1 cellular context compared by ENCODE assay signal in genomic region chr5:1523793-1524480, GRCh38.
TF ChIP-seq lines count a peak whose summit lies in the region.

Gene LPCAT1, minus strand, starts transcription at chr5:1523960. Its CDS starts 116 bp downstream, at chr5:1523844.

TF ChIP-seq in K562, 482 proteins besides CTCF, POLR2A, EP300 and RAD21 (continued from another document and continues in another):
- TF ChIP-seq, protein P1, sequence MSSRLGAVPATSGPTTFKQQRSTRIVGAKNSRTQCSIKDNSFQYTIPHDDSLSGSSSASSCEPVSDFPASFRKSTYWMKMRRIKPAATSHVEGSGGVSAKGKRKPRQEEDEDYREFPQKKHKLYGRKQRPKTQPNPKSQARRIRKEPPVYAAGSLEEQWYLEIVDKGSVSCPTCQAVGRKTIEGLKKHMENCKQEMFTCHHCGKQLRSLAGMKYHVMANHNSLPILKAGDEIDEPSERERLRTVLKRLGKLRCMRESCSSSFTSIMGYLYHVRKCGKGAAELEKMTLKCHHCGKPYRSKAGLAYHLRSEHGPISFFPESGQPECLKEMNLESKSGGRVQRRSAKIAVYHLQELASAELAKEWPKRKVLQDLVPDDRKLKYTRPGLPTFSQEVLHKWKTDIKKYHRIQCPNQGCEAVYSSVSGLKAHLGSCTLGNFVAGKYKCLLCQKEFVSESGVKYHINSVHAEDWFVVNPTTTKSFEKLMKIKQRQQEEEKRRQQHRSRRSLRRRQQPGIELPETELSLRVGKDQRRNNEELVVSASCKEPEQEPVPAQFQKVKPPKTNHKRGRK (tag; IDR thresholded peaks at IDR 0.05), result no peak
- peak; percentile 84 for TF ChIP-seq POLR2G (IDR thresholded peaks at IDR 0.05; ENCODE audit: low read depth, low read length)
- TF ChIP-seq ZC3H4 (CRISPR knock-in tag; IDR thresholded peaks at IDR 0.05; ENCODE audit: borderline replicate concordance), result 0 out of 2 replicates have a peak, but pooled peaks have one; percentile 14
- TF ChIP-seq SRSF1 (IDR thresholded peaks at IDR 0.05; ENCODE audit: low read depth, low read length), result no peak
- TF ChIP-seq ZNF324 (CRISPR knock-in tag; IDR thresholded peaks at IDR 0.05), result no peak
- TF ChIP-seq ATF4 (CRISPR knock-in tag; IDR thresholded peaks at IDR 0.05), result no peak
- no peak for TF ChIP-seq GTF2A2 (tag; IDR thresholded peaks at IDR 0.05)
- TF ChIP-seq GABPA (tag; conservative IDR thresholded peaks at IDR 0.05; ENCODE audit: low read depth), result peak; percentile 70
- peak; percentile 83 for TF ChIP-seq MYC (IDR thresholded peaks at IDR 0.05; ENCODE audit: low read depth, low read length)
- no peak for TF ChIP-seq MYC (CRISPR knock-in tag; IDR thresholded peaks at IDR 0.05; ENCODE audit: borderline replicate concordance, low read depth)
- TF ChIP-seq ZNF175 (CRISPR knock-in tag; IDR thresholded peaks at IDR 0.05; ENCODE audit: low read depth), result no peak
- no peak for TF ChIP-seq HDAC8 (tag; IDR thresholded peaks at IDR 0.05)
- TF ChIP-seq, protein P2, sequence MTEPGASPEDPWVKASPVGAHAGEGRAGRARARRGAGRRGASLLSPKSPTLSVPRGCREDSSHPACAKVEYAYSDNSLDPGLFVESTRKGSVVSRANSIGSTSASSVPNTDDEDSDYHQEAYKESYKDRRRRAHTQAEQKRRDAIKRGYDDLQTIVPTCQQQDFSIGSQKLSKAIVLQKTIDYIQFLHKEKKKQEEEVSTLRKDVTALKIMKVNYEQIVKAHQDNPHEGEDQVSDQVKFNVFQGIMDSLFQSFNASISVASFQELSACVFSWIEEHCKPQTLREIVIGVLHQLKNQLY (CRISPR knock-in tag; conservative IDR thresholded peaks at IDR 0.05), result no peak
- peak; percentile 65 for TF ChIP-seq GABPB1 (CRISPR knock-in tag; IDR thresholded peaks at IDR 0.05)
- TF ChIP-seq GATA2 (CRISPR knock-in tag; IDR thresholded peaks at IDR 0.05), result no peak
- TF ChIP-seq, protein P3, sequence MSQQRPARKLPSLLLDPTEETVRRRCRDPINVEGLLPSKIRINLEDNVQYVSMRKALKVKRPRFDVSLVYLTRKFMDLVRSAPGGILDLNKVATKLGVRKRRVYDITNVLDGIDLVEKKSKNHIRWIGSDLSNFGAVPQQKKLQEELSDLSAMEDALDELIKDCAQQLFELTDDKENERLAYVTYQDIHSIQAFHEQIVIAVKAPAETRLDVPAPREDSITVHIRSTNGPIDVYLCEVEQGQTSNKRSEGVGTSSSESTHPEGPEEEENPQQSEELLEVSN (IDR thresholded peaks at IDR 0.05; ENCODE audit: borderline replicate concordance in 1 of 2, extremely low read depth in 1 of 2, insufficient read depth in 1 of 2, insufficient read length in 1 of 2, low read depth in 1 of 2, low read length in 1 of 2, poor library complexity in 1 of 2, severe bottlenecking in 1 of 2), result peak; percentile 91 to 96
- no peak for TF ChIP-seq HES1 (IDR thresholded peaks at IDR 0.05; ENCODE audit: low read depth)
- TF ChIP-seq NFATC3 (IDR thresholded peaks at IDR 0.05), result no peak
- no peak for TF ChIP-seq FOS (IDR thresholded peaks at IDR 0.05; ENCODE audit: extremely low read depth, insufficient read length)
- TF ChIP-seq, protein P4, sequence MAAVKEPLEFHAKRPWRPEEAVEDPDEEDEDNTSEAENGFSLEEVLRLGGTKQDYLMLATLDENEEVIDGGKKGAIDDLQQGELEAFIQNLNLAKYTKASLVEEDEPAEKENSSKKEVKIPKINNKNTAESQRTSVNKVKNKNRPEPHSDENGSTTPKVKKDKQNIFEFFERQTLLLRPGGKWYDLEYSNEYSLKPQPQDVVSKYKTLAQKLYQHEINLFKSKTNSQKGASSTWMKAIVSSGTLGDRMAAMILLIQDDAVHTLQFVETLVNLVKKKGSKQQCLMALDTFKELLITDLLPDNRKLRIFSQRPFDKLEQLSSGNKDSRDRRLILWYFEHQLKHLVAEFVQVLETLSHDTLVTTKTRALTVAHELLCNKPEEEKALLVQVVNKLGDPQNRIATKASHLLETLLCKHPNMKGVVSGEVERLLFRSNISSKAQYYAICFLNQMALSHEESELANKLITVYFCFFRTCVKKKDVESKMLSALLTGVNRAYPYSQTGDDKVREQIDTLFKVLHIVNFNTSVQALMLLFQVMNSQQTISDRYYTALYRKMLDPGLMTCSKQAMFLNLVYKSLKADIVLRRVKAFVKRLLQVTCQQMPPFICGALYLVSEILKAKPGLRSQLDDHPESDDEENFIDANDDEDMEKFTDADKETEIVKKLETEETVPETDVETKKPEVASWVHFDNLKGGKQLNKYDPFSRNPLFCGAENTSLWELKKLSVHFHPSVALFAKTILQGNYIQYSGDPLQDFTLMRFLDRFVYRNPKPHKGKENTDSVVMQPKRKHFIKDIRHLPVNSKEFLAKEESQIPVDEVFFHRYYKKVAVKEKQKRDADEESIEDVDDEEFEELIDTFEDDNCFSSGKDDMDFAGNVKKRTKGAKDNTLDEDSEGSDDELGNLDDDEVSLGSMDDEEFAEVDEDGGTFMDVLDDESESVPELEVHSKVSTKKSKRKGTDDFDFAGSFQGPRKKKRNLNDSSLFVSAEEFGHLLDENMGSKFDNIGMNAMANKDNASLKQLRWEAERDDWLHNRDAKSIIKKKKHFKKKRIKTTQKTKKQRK (IDR thresholded peaks at IDR 0.05; ENCODE audit: borderline replicate concordance, low read depth, low read length), result no peak
- TF ChIP-seq FOXP4 (CRISPR knock-in tag; IDR thresholded peaks at IDR 0.05; ENCODE audit: borderline replicate concordance), result no peak
- TF ChIP-seq, protein P5, sequence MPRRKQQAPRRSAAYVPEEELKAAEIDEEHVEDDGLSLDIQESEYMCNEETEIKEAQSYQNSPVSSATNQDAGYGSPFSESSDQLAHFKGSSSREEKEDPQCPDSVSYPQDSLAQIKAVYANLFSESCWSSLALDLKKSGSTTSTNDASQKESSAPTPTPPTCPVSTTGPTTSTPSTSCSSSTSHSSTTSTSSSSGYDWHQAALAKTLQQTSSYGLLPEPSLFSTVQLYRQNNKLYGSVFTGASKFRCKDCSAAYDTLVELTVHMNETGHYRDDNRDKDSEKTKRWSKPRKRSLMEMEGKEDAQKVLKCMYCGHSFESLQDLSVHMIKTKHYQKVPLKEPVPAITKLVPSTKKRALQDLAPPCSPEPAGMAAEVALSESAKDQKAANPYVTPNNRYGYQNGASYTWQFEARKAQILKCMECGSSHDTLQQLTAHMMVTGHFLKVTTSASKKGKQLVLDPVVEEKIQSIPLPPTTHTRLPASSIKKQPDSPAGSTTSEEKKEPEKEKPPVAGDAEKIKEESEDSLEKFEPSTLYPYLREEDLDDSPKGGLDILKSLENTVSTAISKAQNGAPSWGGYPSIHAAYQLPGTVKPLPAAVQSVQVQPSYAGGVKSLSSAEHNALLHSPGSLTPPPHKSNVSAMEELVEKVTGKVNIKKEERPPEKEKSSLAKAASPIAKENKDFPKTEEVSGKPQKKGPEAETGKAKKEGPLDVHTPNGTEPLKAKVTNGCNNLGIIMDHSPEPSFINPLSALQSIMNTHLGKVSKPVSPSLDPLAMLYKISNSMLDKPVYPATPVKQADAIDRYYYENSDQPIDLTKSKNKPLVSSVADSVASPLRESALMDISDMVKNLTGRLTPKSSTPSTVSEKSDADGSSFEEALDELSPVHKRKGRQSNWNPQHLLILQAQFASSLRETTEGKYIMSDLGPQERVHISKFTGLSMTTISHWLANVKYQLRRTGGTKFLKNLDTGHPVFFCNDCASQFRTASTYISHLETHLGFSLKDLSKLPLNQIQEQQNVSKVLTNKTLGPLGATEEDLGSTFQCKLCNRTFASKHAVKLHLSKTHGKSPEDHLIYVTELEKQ (CRISPR knock-in tag; IDR thresholded peaks at IDR 0.05), result no peak
- TF ChIP-seq ZBTB7A (IDR thresholded peaks at IDR 0.05; ENCODE audit: borderline replicate concordance, control insufficient read depth, low read depth, low read length), result peak; percentile 63; the same call in 1 of the 2 replicates
- TF ChIP-seq EHMT2 (IDR thresholded peaks at IDR 0.05), result no peak
- TF ChIP-seq GATAD2A (IDR thresholded peaks at IDR 0.05), result no peak
- TF ChIP-seq ZNF76 (CRISPR knock-in tag; IDR thresholded peaks at IDR 0.05; ENCODE audit: borderline replicate concordance), result no peak
- no peak for TF ChIP-seq SMAD1 (IDR thresholded peaks at IDR 0.05; ENCODE audit: low read depth, low read length, partially characterized antibody)
- TF ChIP-seq, protein P6, sequence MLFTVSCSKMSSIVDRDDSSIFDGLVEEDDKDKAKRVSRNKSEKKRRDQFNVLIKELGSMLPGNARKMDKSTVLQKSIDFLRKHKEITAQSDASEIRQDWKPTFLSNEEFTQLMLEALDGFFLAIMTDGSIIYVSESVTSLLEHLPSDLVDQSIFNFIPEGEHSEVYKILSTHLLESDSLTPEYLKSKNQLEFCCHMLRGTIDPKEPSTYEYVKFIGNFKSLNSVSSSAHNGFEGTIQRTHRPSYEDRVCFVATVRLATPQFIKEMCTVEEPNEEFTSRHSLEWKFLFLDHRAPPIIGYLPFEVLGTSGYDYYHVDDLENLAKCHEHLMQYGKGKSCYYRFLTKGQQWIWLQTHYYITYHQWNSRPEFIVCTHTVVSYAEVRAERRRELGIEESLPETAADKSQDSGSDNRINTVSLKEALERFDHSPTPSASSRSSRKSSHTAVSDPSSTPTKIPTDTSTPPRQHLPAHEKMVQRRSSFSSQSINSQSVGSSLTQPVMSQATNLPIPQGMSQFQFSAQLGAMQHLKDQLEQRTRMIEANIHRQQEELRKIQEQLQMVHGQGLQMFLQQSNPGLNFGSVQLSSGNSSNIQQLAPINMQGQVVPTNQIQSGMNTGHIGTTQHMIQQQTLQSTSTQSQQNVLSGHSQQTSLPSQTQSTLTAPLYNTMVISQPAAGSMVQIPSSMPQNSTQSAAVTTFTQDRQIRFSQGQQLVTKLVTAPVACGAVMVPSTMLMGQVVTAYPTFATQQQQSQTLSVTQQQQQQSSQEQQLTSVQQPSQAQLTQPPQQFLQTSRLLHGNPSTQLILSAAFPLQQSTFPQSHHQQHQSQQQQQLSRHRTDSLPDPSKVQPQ (CRISPR knock-in tag; IDR thresholded peaks at IDR 0.05; ENCODE audit: borderline replicate concordance), result no peak
- peak; percentile 10 for TF ChIP-seq SAP30 (IDR thresholded peaks at IDR 0.05; ENCODE audit: borderline replicate concordance, insufficient read depth, low read depth, low read length, poor library complexity, severe bottlenecking)
- TF ChIP-seq ZFP36 (IDR thresholded peaks at IDR 0.05; ENCODE audit: low read depth, low read length, partially characterized antibody), result no peak
- 0 out of 2 replicates have a peak, but pooled peaks have one; percentile 44 for TF ChIP-seq ZBTB17 (CRISPR knock-in tag; IDR thresholded peaks at IDR 0.05)
- TF ChIP-seq CAMTA2 (CRISPR knock-in tag; conservative IDR thresholded peaks at IDR 0.05), result no peak
- no peak for TF ChIP-seq PHB (CRISPR knock-in tag; IDR thresholded peaks at IDR 0.05)
- no peak for TF ChIP-seq TSC22D4 (tag; IDR thresholded peaks at IDR 0.05)
- TF ChIP-seq JUND (IDR thresholded peaks at IDR 0.05; ENCODE audit: borderline replicate concordance, low read depth, low read length), result no peak
- no peak for TF ChIP-seq JUND (tag; IDR thresholded peaks at IDR 0.05; ENCODE audit: borderline replicate concordance, low read depth, low read length)
- peak; percentile 85 for TF ChIP-seq CXXC5 (CRISPR knock-in tag; IDR thresholded peaks at IDR 0.05)
- TF ChIP-seq ZNF134 (CRISPR knock-in tag; conservative IDR thresholded peaks at IDR 0.05), result no peak
- TF ChIP-seq CREB3L1 (IDR thresholded peaks at IDR 0.05; ENCODE audit: borderline replicate concordance, low read depth), result peak; percentile 88
- 0 out of 2 replicates have a peak, but pooled peaks have one; percentile 38 for TF ChIP-seq SIN3B (IDR thresholded peaks at IDR 0.05; ENCODE audit: low read depth)
- no peak for TF ChIP-seq NCOR1 (IDR thresholded peaks at IDR 0.05)
- TF ChIP-seq GABPB2 (CRISPR knock-in tag; conservative IDR thresholded peaks at IDR 0.05), result no peak
